Comparison of ENCODE assay signal across 1 cellular context in genomic region chr1:11934295-11935039, GRCh38.
TF ChIP-seq lines count a peak whose summit lies in the region.

PLOD1 (plus strand) TSS chr1:11934717; CDS start chr1:11934780, 63 bp downstream.

TF ChIP-seq in GM12878, 131 proteins besides CTCF, POLR2A, EP300 and RAD21 (continued from another document):
- TF ChIP-seq EGR1 (IDR thresholded peaks at IDR 0.05; ENCODE audit: borderline replicate concordance in 1 of 2, low read depth in 2 of 2, low read length in 2 of 2) (peak in 1 of 2 experiments; percentile 71; a peak in 1 of 3 replicates), LARP7 (IDR thresholded peaks at IDR 0.05) (peak; percentile 37; the same call in 1 of the 2 replicates), MYB (IDR thresholded peaks at IDR 0.05; ENCODE audit: borderline replicate concordance, low read depth, low read length) (no peak), CBX5 (IDR thresholded peaks at IDR 0.05; ENCODE audit: low read depth) (no peak), ZSCAN29 (IDR thresholded peaks at IDR 0.05) (no peak), E4F1 (IDR thresholded peaks at IDR 0.05; ENCODE audit: borderline replicate concordance, partially characterized antibody) (no peak), NFYA (IDR thresholded peaks at IDR 0.05; ENCODE audit: borderline replicate concordance, low read depth, low read length) (no peak), TAF1 (IDR thresholded peaks at IDR 0.05; ENCODE audit: borderline replicate concordance, low read depth, low read length) (peak; percentile 30; the same call in 1 of the 2 replicates), RCOR1 (conservative IDR thresholded peaks at IDR 0.05; ENCODE audit: low read depth, low read length) (no peak), SRF (IDR thresholded peaks at IDR 0.05; ENCODE audit: low read depth in 2 of 2, low read length in 2 of 2) (peak; percentile 95 to 99), POU2F2 (IDR thresholded peaks at IDR 0.05; ENCODE audit: borderline replicate concordance, low read depth, low read length) (peak; percentile 17; the same call in 2 of the 3 replicates), SREBF1 (IDR thresholded peaks at IDR 0.05; ENCODE audit: low read length) (no peak), YY1 (IDR thresholded peaks at IDR 0.05; ENCODE audit: low read depth, low read length) (peak; percentile 69), TCF3 (IDR thresholded peaks at IDR 0.05; ENCODE audit: borderline replicate concordance, insufficient read depth, low read depth, low read length) (0 out of 2 replicates have a peak, but pooled peaks have one; percentile 27), ZNF592 (IDR thresholded peaks at IDR 0.05) (no peak), GATAD2B (conservative IDR thresholded peaks at IDR 0.05; ENCODE audit: low read depth) (no peak), HCFC1 (IDR thresholded peaks at IDR 0.05; ENCODE audit: low read length) (no peak), DPF2 (IDR thresholded peaks at IDR 0.05) (peak; percentile 25), ELK1 (IDR thresholded peaks at IDR 0.05; ENCODE audit: low read depth, low read length) (peak; percentile 86), WRNIP1 (IDR thresholded peaks at IDR 0.05; ENCODE audit: borderline replicate concordance, low read depth, low read length) (no peak), NRF1 (conservative IDR thresholded peaks at IDR 0.05; ENCODE audit: low read depth, low read length) (0 out of 2 replicates have a peak, but pooled peaks have one; percentile 31), EED (IDR thresholded peaks at IDR 0.05; ENCODE audit: low read depth) (no peak), HSF1 (IDR thresholded peaks at IDR 0.05; ENCODE audit: low read depth, low read length) (no peak), RELB (IDR thresholded peaks at IDR 0.05; ENCODE audit: low read depth) (peak; percentile 83), NR2F1 (conservative IDR thresholded peaks at IDR 0.05) (0 out of 2 replicates have a peak, but pooled peaks have one; percentile 35), JUNB (IDR thresholded peaks at IDR 0.05) (no peak), FOS (IDR thresholded peaks at IDR 0.05; ENCODE audit: borderline replicate concordance, extremely low read depth, insufficient read length) (no peak), IRF4 (IDR thresholded peaks at IDR 0.05; ENCODE audit: low read depth, low read length) (no peak), ZNF622 (IDR thresholded peaks at IDR 0.05) (no peak), NKRF (conservative IDR thresholded peaks at IDR 0.05) (peak; percentile 76), BMI1 (IDR thresholded peaks at IDR 0.05; ENCODE audit: borderline replicate concordance) (no peak), IRF3 (IDR thresholded peaks at IDR 0.05) (no peak), SIN3A (IDR thresholded peaks at IDR 0.05; ENCODE audit: low read depth, low read length) (peak; percentile 32; the same call in 1 of the 2 replicates), HDGF (IDR thresholded peaks at IDR 0.05) (no peak), MXI1 (IDR thresholded peaks at IDR 0.05; ENCODE audit: low read depth, low read length) (peak; percentile 59; the same call in 1 of the 2 replicates), POLR2AphosphoS2 (IDR thresholded peaks at IDR 0.05; ENCODE audit: low read depth, low read length) (peak; percentile 66; the same call in 1 of the 2 replicates), SPI1 (IDR thresholded peaks at IDR 0.05; ENCODE audit: borderline replicate concordance, insufficient read depth, low read depth, low read length) (peak; percentile 41; the same call in 1 of the 2 replicates), IKZF2 (IDR thresholded peaks at IDR 0.05) (0 out of 4 replicates have a peak, but pooled peaks of 1 of the 2 experiments have one; percentile 8), SREBF2 (IDR thresholded peaks at IDR 0.05; ENCODE audit: low read length) (no peak), IKZF1 (conservative IDR thresholded peaks at IDR 0.05) (peak; percentile 57; the same call in 1 of the 2 replicates), CREM (IDR thresholded peaks at IDR 0.05; ENCODE audit: low read depth) (no peak), ZNF687 (IDR thresholded peaks at IDR 0.05) (peak; percentile 58; the same call in 1 of the 2 replicates), ZNF274 (IDR thresholded peaks at IDR 0.05; ENCODE audit: insufficient read depth, insufficient read length) (no peak), FOXK2 (IDR thresholded peaks at IDR 0.05) (no peak), MTA2 (IDR thresholded peaks at IDR 0.05; ENCODE audit: low read depth) (no peak), POLR2AphosphoS5 (IDR thresholded peaks at IDR 0.05; ENCODE audit: low read length) (peak; percentile 80), SMAD1 (IDR thresholded peaks at IDR 0.05; ENCODE audit: low read depth, partially characterized antibody) (no peak), BACH1 (IDR thresholded peaks at IDR 0.05; ENCODE audit: borderline replicate concordance) (0 out of 2 replicates have a peak, but pooled peaks have one; percentile 17)
